Comparison of ENCODE assay signal across 2 cellular contexts in genomic region chr1:15148004-15148403, GRCh38.
A peak's percentile ranks its signal among the peaks of the same experiment; 100 is the strongest.
TF ChIP-seq lines count a peak whose summit lies in the region.

No MANE protein-coding gene starts in this region.

TF ChIP-seq in HepG2, 621 proteins besides CTCF, POLR2A, EP300 and RAD21 (continued from another document):
- 0 out of 2 replicates have a peak, but pooled peaks have one; percentile 13 for TF ChIP-seq MAFF (IDR thresholded peaks at IDR 0.05; ENCODE audit: low read depth, low read length)
- peak; percentile 42 to 60; a peak in 3 of 4 replicates for TF ChIP-seq MAFK (conservative IDR thresholded peaks at IDR 0.05 in 1 of 2, IDR thresholded peaks at IDR 0.05 in 1 of 2; ENCODE audit: low read length in 2 of 2)
- no peak for TF ChIP-seq POGK (CRISPR knock-in tag; conservative IDR thresholded peaks at IDR 0.05)
TF ChIP-seq in HepG2: peak in this region for 2.

TF ChIP-seq in WTC11, 78 proteins besides CTCF, POLR2A, EP300 and RAD21:
- TF ChIP-seq FOXP4 (CRISPR knock-in tag; IDR thresholded peaks at IDR 0.05): no peak
- TF ChIP-seq MYBL2 (CRISPR knock-in tag; IDR thresholded peaks at IDR 0.05): no peak
- TF ChIP-seq ZNF671 (CRISPR knock-in tag; IDR thresholded peaks at IDR 0.05): no peak
- TF ChIP-seq, protein P1, sequence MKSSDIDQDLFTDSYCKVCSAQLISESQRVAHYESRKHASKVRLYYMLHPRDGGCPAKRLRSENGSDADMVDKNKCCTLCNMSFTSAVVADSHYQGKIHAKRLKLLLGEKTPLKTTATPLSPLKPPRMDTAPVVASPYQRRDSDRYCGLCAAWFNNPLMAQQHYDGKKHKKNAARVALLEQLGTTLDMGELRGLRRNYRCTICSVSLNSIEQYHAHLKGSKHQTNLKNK (CRISPR knock-in tag; IDR thresholded peaks at IDR 0.05): no peak
- TF ChIP-seq ZNF121 (CRISPR knock-in tag; IDR thresholded peaks at IDR 0.05): no peak
- no peak for TF ChIP-seq AR (CRISPR knock-in tag; IDR thresholded peaks at IDR 0.05)
- TF ChIP-seq TCF7 (CRISPR knock-in tag; IDR thresholded peaks at IDR 0.05; ENCODE audit: low read depth): no peak
- no peak for TF ChIP-seq PREB (CRISPR knock-in tag; IDR thresholded peaks at IDR 0.05; ENCODE audit: borderline replicate concordance)
- TF ChIP-seq ATF1 (CRISPR knock-in tag; IDR thresholded peaks at IDR 0.05): no peak
- TF ChIP-seq EMX1 (CRISPR knock-in tag; IDR thresholded peaks at IDR 0.05): no peak
- TF ChIP-seq IRF1 (CRISPR knock-in tag; IDR thresholded peaks at IDR 0.05): no peak
- no peak for TF ChIP-seq FOXP1 (CRISPR knock-in tag; IDR thresholded peaks at IDR 0.05; ENCODE audit: borderline replicate concordance)
- TF ChIP-seq FOXK1 (CRISPR knock-in tag; IDR thresholded peaks at IDR 0.05): no peak
- TF ChIP-seq KAT7 (CRISPR knock-in tag; IDR thresholded peaks at IDR 0.05; ENCODE audit: borderline replicate concordance): no peak
- TF ChIP-seq, protein P2, sequence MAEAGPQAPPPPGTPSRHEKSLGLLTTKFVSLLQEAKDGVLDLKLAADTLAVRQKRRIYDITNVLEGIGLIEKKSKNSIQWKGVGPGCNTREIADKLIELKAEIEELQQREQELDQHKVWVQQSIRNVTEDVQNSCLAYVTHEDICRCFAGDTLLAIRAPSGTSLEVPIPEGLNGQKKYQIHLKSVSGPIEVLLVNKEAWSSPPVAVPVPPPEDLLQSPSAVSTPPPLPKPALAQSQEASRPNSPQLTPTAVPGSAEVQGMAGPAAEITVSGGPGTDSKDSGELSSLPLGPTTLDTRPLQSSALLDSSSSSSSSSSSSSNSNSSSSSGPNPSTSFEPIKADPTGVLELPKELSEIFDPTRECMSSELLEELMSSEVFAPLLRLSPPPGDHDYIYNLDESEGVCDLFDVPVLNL (CRISPR knock-in tag; IDR thresholded peaks at IDR 0.05; ENCODE audit: borderline replicate concordance, low read depth): no peak
- TF ChIP-seq ZNF219 (CRISPR knock-in tag; IDR thresholded peaks at IDR 0.05; ENCODE audit: borderline replicate concordance): no peak
- no peak for TF ChIP-seq ZNF512 (CRISPR knock-in tag; IDR thresholded peaks at IDR 0.05; ENCODE audit: borderline replicate concordance)
- TF ChIP-seq CREB1 (CRISPR knock-in tag; IDR thresholded peaks at IDR 0.05): no peak
TF ChIP-seq in WTC11: peak in this region for 0.
